In the genomic region with DNA sequence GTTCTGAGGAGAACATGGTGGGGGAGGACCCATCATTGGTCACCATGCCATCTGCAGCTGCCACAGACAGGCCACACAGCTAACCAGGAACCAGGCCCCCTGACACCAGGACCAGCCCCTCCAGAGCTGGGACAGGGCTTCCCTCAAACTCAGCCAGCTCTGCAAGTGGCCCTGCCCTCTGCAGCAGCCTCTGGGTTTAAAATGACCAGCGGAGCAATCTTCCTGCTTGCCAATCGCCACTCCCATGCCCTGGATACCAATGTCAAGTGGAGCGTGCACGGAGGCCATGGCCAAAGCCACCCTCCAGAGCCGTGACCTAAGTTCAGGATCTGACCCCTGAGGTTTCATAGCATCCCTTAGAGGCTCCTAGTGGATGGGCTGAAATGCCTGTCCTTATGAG, we compare ENCODE assay signal across 18 cellular contexts.
DNase-seq lines count a peak whose midpoint lies in the region; ATAC-seq, FAIRE-seq and TF ChIP-seq lines count a peak whose summit lies in the region.
"Had no signal": no experiment of that assay in that cellular context is flagged by ENCODE, and none has a peak within 500 bp of the region (broad histone marks: within the 10 kb centered on the region; RNA-seq: fewer than 3 reads in every experiment).

No MANE protein-coding gene starts in this region.

- no peak for FAIRE-seq in kidney (lab: Jason Lieb, UNC)
- FAIRE-seq: GM12878, GM18507 had no signal

- no peak overlapping the region for H3K27ac Mint-ChIP-seq in stimulated activated memory B cell treated with anti-CD40 and anti-IgM and Interleukin-4, amounts not matched to agents 10 μg/mL and 1 μg/mL and 100 μg/mL, for 72 hours

- no peak for ATAC-seq in stimulated activated memory B cell treated with anti-CD40 and anti-IgM and Interleukin-4, amounts not matched to agents 10 μg/mL and 1 μg/mL and 100 μg/mL, for 72 hours
- ATAC-seq in HG03457 (IDR thresholded peaks at IDR 0.05; ENCODE audit: unreplicated experiment) (no peak), GM21825 (IDR thresholded peaks at IDR 0.05; ENCODE audit: unreplicated experiment) (no peak)
- ATAC-seq: GM12878 had no signal

- H3K9me3 ChIP-seq in kidney (ENCODE audit: control insufficient read depth in 1 of 2, low read length in 2 of 2), result no peaks in the 10 kb centered on the region
- H3K9me3 ChIP-seq in tibial artery, result no peaks in the 10 kb centered on the region
- H3K9me3 ChIP-seq: BLaER1 treated with 17β-estradiol and CSF1 and Interleukin-3, amounts not matched to agents 10 nM and 100 nM had no signal

- intact Hi-C loops in kidney (cut with DNase I) (no loop called here), tibial artery (cut with DNase I; ENCODE audit: low total_unique reads) (no loop called here)

- peaks cover 10% of the 10 kb centered on the region for H3K27me3 Mint-ChIP-seq in stimulated activated memory B cell treated with anti-CD40 and anti-IgM and Interleukin-4, amounts not matched to agents 10 μg/mL and 1 μg/mL and 100 μg/mL, for 72 hours
- H3K27me3 Mint-ChIP-seq: CD4-positive, CD25-positive, alpha-beta regulatory T cell had no signal

- no peaks in the 10 kb centered on the region for H3K27me3 ChIP-seq in tibial artery

- no peaks in the 10 kb centered on the region for H3K9me3 Mint-ChIP-seq in stimulated activated memory B cell treated with anti-CD40 and anti-IgM and Interleukin-4, amounts not matched to agents 10 μg/mL and 1 μg/mL and 100 μg/mL, for 72 hours
- H3K9me3 Mint-ChIP-seq: CD4-positive, CD25-positive, alpha-beta regulatory T cell had no signal

- TF ChIP-seq CTCF in kidney (IDR thresholded peaks at IDR 0.05; ENCODE audit: borderline replicate concordance, extremely low read depth, insufficient read depth) (no peak), tibial artery (IDR thresholded peaks at IDR 0.05) (no peak)

- H3K4me3 ChIP-seq in kidney (ENCODE audit: low read length in 2 of 2) (no peak overlapping the region), tibial artery (no peak overlapping the region)
- H3K4me3 ChIP-seq: BLaER1 treated with 17β-estradiol and CSF1 and Interleukin-3, amounts not matched to agents 10 nM and 100 nM; GM12878; GM23248 had no signal

- peaks cover 7% of the 10 kb centered on the region for H3K4me1 Mint-ChIP-seq in stimulated activated memory B cell treated with anti-CD40 and anti-IgM and Interleukin-4, amounts not matched to agents 10 μg/mL and 1 μg/mL and 100 μg/mL, for 72 hours
- H3K4me1 Mint-ChIP-seq: CD4-positive, CD25-positive, alpha-beta regulatory T cell had no signal

- no peak overlapping the region for H3K9ac ChIP-seq in kidney (ENCODE audit: low read length in 2 of 2)
- H3K9ac ChIP-seq: BLaER1 treated with 17β-estradiol and CSF1 and Interleukin-3, amounts not matched to agents 10 nM and 100 nM; GM23248 had no signal

- no peaks in the 10 kb centered on the region for H3K36me3 Mint-ChIP-seq in stimulated activated memory B cell treated with anti-CD40 and anti-IgM and Interleukin-4, amounts not matched to agents 10 μg/mL and 1 μg/mL and 100 μg/mL, for 72 hours
- H3K36me3 Mint-ChIP-seq: CD4-positive, CD25-positive, alpha-beta regulatory T cell had no signal

- no peak overlapping the region for H3K4me3 Mint-ChIP-seq in stimulated activated memory B cell treated with anti-CD40 and anti-IgM and Interleukin-4, amounts not matched to agents 10 μg/mL and 1 μg/mL and 100 μg/mL, for 72 hours
- H3K4me3 Mint-ChIP-seq: CD4-positive, CD25-positive, alpha-beta regulatory T cell had no signal

- H3K4me1 ChIP-seq in kidney (ENCODE audit: control insufficient read depth in 1 of 2, insufficient read depth in 1 of 2, low read depth in 1 of 2, low read length in 2 of 2) (no peaks in the 10 kb centered on the region), tibial artery (peaks cover 0 to 17% (median 11%) of the 10 kb centered on the region in 4 donors)

- peak; percentile 57 for DNase-seq in activated effector memory CD4-positive, alpha-beta T cell treated with anti-CD3 and anti-CD28 coated beads, Interleukin-2, amount 50 U/mL, for 16 hours
- no peak for DNase-seq in activated effector memory CD4-positive, alpha-beta T cell treated with Interleukin-2 at 50 U/mL for 16 hours
- DNase-seq in kidney, result peak; percentile 23
- peak; percentile 7 for DNase-seq in renal cortical epithelial cell (ENCODE audit: low read depth)
- DNase-seq in tibial artery, result peak; percentile 3 to 53
- DNase-seq: Calu3; CD4-positive, CD25-positive, alpha-beta regulatory T cell; DMS 273 treated with DMSO at 0.1 percent for 48 hours; DMS79; GM23248; H7 had no signal

- H3K36me3 ChIP-seq in kidney (ENCODE audit: control insufficient read depth in 1 of 2, insufficient read depth in 2 of 2, low read length in 2 of 2) (no peaks in the 10 kb centered on the region), tibial artery (no peaks in the 10 kb centered on the region)
- H3K36me3 ChIP-seq: BLaER1 treated with 17β-estradiol and CSF1 and Interleukin-3, amounts not matched to agents 10 nM and 100 nM had no signal

- H3K27ac ChIP-seq in kidney (ENCODE audit: low read depth in 2 of 2, low read length in 2 of 2), result no peak overlapping the region
- H3K27ac ChIP-seq in tibial artery, result no peak overlapping the region
- H3K27ac ChIP-seq: 22Rv1; BLaER1 treated with 17β-estradiol and CSF1 and Interleukin-3, amounts not matched to agents 10 nM and 100 nM; GM23248 had no signal
